8 cellular contexts compared by ENCODE assay signal in the genomic region with DNA sequence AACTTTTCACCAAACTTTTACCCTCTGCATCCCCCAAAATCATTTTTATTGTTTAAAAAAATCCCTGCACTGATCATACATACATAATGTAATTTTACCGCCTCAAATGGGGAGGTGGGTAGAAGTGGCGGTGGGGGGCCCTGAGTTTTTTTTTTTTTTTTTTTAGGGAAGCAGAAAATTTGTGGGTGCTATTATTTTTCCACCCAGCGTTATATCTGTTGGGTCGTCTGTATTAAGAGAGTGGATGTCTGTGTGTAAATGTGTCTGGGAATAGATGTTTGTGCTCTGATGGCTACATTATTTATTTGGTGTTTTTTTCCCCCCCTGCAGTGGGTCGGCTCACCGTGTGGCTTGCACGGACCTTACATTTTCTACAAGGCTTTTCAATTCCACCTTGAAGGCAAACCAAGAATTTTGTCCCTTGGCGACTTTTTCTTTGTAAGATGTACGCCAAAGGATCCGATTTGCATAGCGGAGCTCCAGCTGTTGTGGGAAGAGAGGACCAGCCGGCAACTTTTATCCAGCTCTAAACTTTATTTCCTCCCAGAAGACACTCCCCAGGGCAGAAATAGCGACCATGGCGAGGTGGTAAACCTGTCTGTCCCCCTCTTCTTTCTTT. TPM values are rescaled to one million over a fixed set of nuclear protein-coding genes. Genes with fewer than 3 reads are reported as not detected.
A peak's percentile ranks its signal among the peaks of the same experiment; 100 is the strongest.
DNase-seq lines count a peak whose midpoint lies in the region; ATAC-seq and TF ChIP-seq lines count a peak whose summit lies in the region.

No MANE protein-coding gene starts in this region.

- peak overlapping the region; percentile 99 for H3K4me2 ChIP-seq in osteoblast (ENCODE audit: insufficient read depth, low read length)

- no peaks in the 10 kb centered on the region for H3K27me3 ChIP-seq in osteoblast (ENCODE audit: insufficient read depth, low read length)

- no peaks in the 10 kb centered on the region for H3K9me3 ChIP-seq in osteoblast (ENCODE audit: low read depth, low read length)

- H3K36me3 Mint-ChIP-seq in stimulated activated naive CD8-positive, alpha-beta T cell treated with anti-CD3 and anti-CD28 coated beads, Interleukin-15, Interleukin-2, amounts not matched to agents 100 ng/mL and 50 ng/mL, for 24 hours (ENCODE audit: low read depth) = peaks cover 6% of the 10 kb centered on the region

- H3K4me1 ChIP-seq in osteoblast (ENCODE audit: insufficient read depth, low read length) = peaks cover 48% of the 10 kb centered on the region

- H3K27ac ChIP-seq in osteoblast (ENCODE audit: low read depth, low read length) = peak overlapping the region; percentile 67

- H3K4me3 ChIP-seq in WI38 (ENCODE audit: low read depth, low read length) (peak overlapping the region; percentile 91), foreskin fibroblast (ENCODE audit: low read depth in 1 of 2, low read length in 2 of 2) (peak overlapping the region; percentile 72 to 86), osteoblast (ENCODE audit: insufficient read depth, low read length) (peak overlapping the region; percentile 79)

- H3K4me1 Mint-ChIP-seq in stimulated activated naive CD8-positive, alpha-beta T cell treated with anti-CD3 and anti-CD28 coated beads, Interleukin-15, Interleukin-2, amounts not matched to agents 100 ng/mL and 50 ng/mL, for 24 hours (ENCODE audit: low read depth) = peaks cover 58% of the 10 kb centered on the region

- H3K4me3 Mint-ChIP-seq in stimulated activated naive CD8-positive, alpha-beta T cell treated with anti-CD3 and anti-CD28 coated beads, Interleukin-15, Interleukin-2, amounts not matched to agents 100 ng/mL and 50 ng/mL, for 24 hours = peak overlapping the region; percentile 92

- ATAC-seq in stimulated activated naive CD8-positive, alpha-beta T cell treated with anti-CD3 and anti-CD28 coated beads, Interleukin-15, Interleukin-2, amounts not matched to agents 100 U/mL and 50 U/mL, for 24 hours = no peak
- ATAC-seq in GM18519 (IDR thresholded peaks at IDR 0.05; ENCODE audit: low FRiP score, unreplicated experiment) (no peak), GM18909 (IDR thresholded peaks at IDR 0.05; ENCODE audit: poor library complexity, unreplicated experiment) (no peak)

- peaks cover 47% of the 10 kb centered on the region for H3K79me2 ChIP-seq in osteoblast (ENCODE audit: insufficient read depth, low read length)

- TF ChIP-seq CTCF in WI38 (IDR thresholded peaks at IDR 0.05; ENCODE audit: low read depth, low read length) (no peak), foreskin fibroblast (IDR thresholded peaks at IDR 0.05; ENCODE audit: low read depth, low read length) (no peak), osteoblast (IDR thresholded peaks at IDR 0.05; ENCODE audit: extremely low read depth, low read depth, low read length) (no peak)

- H3K36me3 ChIP-seq in osteoblast (ENCODE audit: insufficient read depth, low read length) = peaks cover 1% of the 10 kb centered on the region

- H3K27me3 Mint-ChIP-seq in stimulated activated naive CD8-positive, alpha-beta T cell treated with anti-CD3 and anti-CD28 coated beads, Interleukin-15, Interleukin-2, amounts not matched to agents 100 ng/mL and 50 ng/mL, for 24 hours = no peaks in the 10 kb centered on the region

- H3K9me3 Mint-ChIP-seq in stimulated activated naive CD8-positive, alpha-beta T cell treated with anti-CD3 and anti-CD28 coated beads, Interleukin-15, Interleukin-2, amounts not matched to agents 100 ng/mL and 50 ng/mL, for 24 hours = no peaks in the 10 kb centered on the region

- DNase-seq in stimulated activated naive CD8-positive, alpha-beta T cell treated with anti-CD3 and anti-CD28 coated beads, Interleukin-15, Interleukin-2, amounts not matched to agents 100 U/mL and 50 U/mL, for 24 hours = no peak
- DNase-seq in foreskin fibroblast (no peak), osteoblast (ENCODE audit: insufficient read length, low spot score, missing footprints) (peak; percentile 68), NCI-H446 treated with DMSO at 0.1 percent for 48 hours (lab: John Stamatoyannopoulos, UW) (no peak)

- peaks cover 7% of the 10 kb centered on the region for H4K20me1 ChIP-seq in osteoblast (ENCODE audit: insufficient read depth, low read length)

- H3K27ac Mint-ChIP-seq in stimulated activated naive CD8-positive, alpha-beta T cell treated with anti-CD3 and anti-CD28 coated beads, Interleukin-15, Interleukin-2, amounts not matched to agents 100 ng/mL and 50 ng/mL, for 24 hours = peak overlapping the region; percentile 100

- peak overlapping the region; percentile 86 for H2AFZ ChIP-seq in osteoblast (ENCODE audit: low read length)

RNA-seq across cellular contexts. Expression of gene ARID5B, which starts 0.4 kb away (rescaled TPM):
- 88.4 and 94.1 TPM in 2 replicates for total RNA-seq in osteoblast
